In the genomic region with DNA sequence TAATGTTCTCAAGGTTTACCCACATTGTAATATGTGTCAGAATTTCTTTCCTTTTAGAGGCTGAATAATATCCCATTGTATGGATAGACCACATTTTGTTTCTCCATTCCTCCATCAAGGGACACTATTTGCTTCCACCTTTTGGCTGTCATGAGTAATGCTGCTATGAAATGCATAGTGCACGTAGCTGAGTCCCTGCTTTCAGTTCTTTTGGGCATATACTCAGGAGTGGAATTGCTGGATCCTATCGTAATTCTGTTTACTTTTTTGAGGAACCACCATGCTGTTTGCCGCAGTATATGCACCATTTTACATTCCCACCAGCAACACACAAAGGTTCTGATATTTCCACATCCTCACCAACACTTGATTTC, we compare ENCODE assay signal across 19 cellular contexts. TPM values are rescaled to one million over a fixed set of nuclear protein-coding genes. Genes with fewer than 3 reads are reported as not detected.
A peak's percentile ranks its signal among the peaks of the same experiment; 100 is the strongest.
DNase-seq lines count a peak whose midpoint lies in the region; ATAC-seq and TF ChIP-seq lines count a peak whose summit lies in the region.
"Had no signal": no experiment of that assay in that cellular context is flagged by ENCODE, and none has a peak within 500 bp of the region (broad histone marks: within the 10 kb centered on the region; RNA-seq: fewer than 3 reads in every experiment).

No MANE protein-coding gene starts in this region.

- H3K4me3 ChIP-seq in DND-41 (ENCODE audit: low read depth in 1 of 2, low read length in 2 of 2), result no peak overlapping the region
- no peak overlapping the region for H3K4me3 ChIP-seq in astrocyte of the spinal cord (ENCODE audit: low read depth, low read length)
- H3K4me3 ChIP-seq: pancreas had no signal

- H3K27me3 ChIP-seq in DND-41 (ENCODE audit: insufficient read depth, low read length, poor library complexity), result no peaks in the 10 kb centered on the region
- no peaks in the 10 kb centered on the region for H3K27me3 ChIP-seq in CD4-positive, alpha-beta T cell (ENCODE audit: control insufficient read depth, insufficient read depth, low read length)
- H3K27me3 ChIP-seq: pancreas had no signal

- H3K9me3 ChIP-seq in DND-41 (ENCODE audit: insufficient read depth, low read length, severe bottlenecking), result no peaks in the 10 kb centered on the region
- no peaks in the 10 kb centered on the region for H3K9me3 ChIP-seq in CD4-positive, alpha-beta T cell (ENCODE audit: control insufficient read depth, low read length)
- H3K9me3 ChIP-seq: pancreas had no signal

- TF ChIP-seq RAD21 in Ishikawa (IDR thresholded peaks at IDR 0.05; ENCODE audit: low read depth), result peak; percentile 14; the same call in 1 of the 2 replicates

- TF ChIP-seq CTCF in DND-41 (IDR thresholded peaks at IDR 0.05; ENCODE audit: borderline replicate concordance, extremely low read depth, low read length, poor library complexity, severe bottlenecking) (peak; percentile 46), astrocyte of the spinal cord (IDR thresholded peaks at IDR 0.05; ENCODE audit: low read depth, low read length) (peak; percentile 31), glutamatergic neuron (IDR thresholded peaks at IDR 0.05; ENCODE audit: partially characterized antibody, unreplicated experiment) (peak; percentile 14)
- TF ChIP-seq CTCF in CD4-positive, alpha-beta T cell (IDR thresholded peaks at IDR 0.05), result no peak

- intact Hi-C loops in CD4-positive, alpha-beta T cell (cut with DNase I, micrococcal nuclease), result no loop called here

- H3K79me2 ChIP-seq in DND-41 (ENCODE audit: insufficient read depth, low read length), result no peaks in the 10 kb centered on the region

- no peak overlapping the region for H3K27ac Mint-ChIP-seq in glutamatergic neuron (ENCODE audit: unreplicated experiment)
- no peak overlapping the region for H3K27ac Mint-ChIP-seq in CD4-positive, alpha-beta T cell
- H3K27ac Mint-ChIP-seq: activated naive CD8-positive, alpha-beta T cell treated with anti-CD3 and anti-CD28 coated beads, Interleukin-2, amount 10 ng/mL, durations not matched to agents 7 days and 5 days had no signal

- H2AFZ ChIP-seq in DND-41 (ENCODE audit: low read depth, low read length), result no peak overlapping the region

- H3K4me1 Mint-ChIP-seq in glutamatergic neuron (ENCODE audit: low read depth, unreplicated experiment), result peaks cover 10% of the 10 kb centered on the region
- no peaks in the 10 kb centered on the region for H3K4me1 Mint-ChIP-seq in CD4-positive, alpha-beta T cell (ENCODE audit: low read depth)

- CTCF ChIA-PET in CD4-positive, alpha-beta T cell (lab: Charles Lee), result no interaction called here

- no peaks in the 10 kb centered on the region for H3K27me3 Mint-ChIP-seq in glutamatergic neuron (ENCODE audit: unreplicated experiment)
- H3K27me3 Mint-ChIP-seq in CD4-positive, alpha-beta T cell, result no peaks in the 10 kb centered on the region

- ATAC-seq in DND-41 (ENCODE audit: insufficient read depth, low read depth), result no peak
- ATAC-seq in HG03520 (IDR thresholded peaks at IDR 0.05; ENCODE audit: unreplicated experiment), result no peak
- ATAC-seq in CD4-positive, alpha-beta T cell (ENCODE audit: poor library complexity), result no peak
- ATAC-seq: activated T-cell treated with anti-CD3 and anti-CD28 coated beads, Interleukin-2, amount 50 U/mL, for 4 hours; pancreas had no signal

- no peak overlapping the region for H3K27ac ChIP-seq in DND-41 (ENCODE audit: low read length)
- H3K27ac ChIP-seq in CD4-positive, alpha-beta T cell (ENCODE audit: low read depth, low read length), result no peak overlapping the region
- H3K27ac ChIP-seq: epithelial cell of prostate, pancreas had no signal

- no peaks in the 10 kb centered on the region for H3K36me3 Mint-ChIP-seq in glutamatergic neuron (ENCODE audit: unreplicated experiment)
- H3K36me3 Mint-ChIP-seq in CD4-positive, alpha-beta T cell (ENCODE audit: low read depth), result no peaks in the 10 kb centered on the region
- H3K36me3 Mint-ChIP-seq: activated naive CD8-positive, alpha-beta T cell treated with anti-CD3 and anti-CD28 coated beads, Interleukin-2, amount 10 ng/mL, durations not matched to agents 7 days and 5 days had no signal

- POLR2A ChIA-PET in CD4-positive, alpha-beta T cell (lab: Charles Lee), result no interaction called here

- H3K4me2 ChIP-seq in DND-41 (ENCODE audit: insufficient read depth, low read length), result no peak overlapping the region

- DNase-seq in DND-41 (no peak), astrocyte of the spinal cord (ENCODE audit: low read depth, low spot score) (no peak), glutamatergic neuron (no peak), germinal center (ENCODE audit: low spot score) (no peak), hepatic stellate cell (ENCODE audit: low spot score) (no peak)
- DNase-seq in CD4-positive, alpha-beta T cell, result no peak
- DNase-seq: activated CD4-positive, alpha-beta T cell treated with anti-CD3 and anti-CD28 coated beads, Interleukin-2, amount 50 U/mL, for 1 hour; activated naive CD8-positive, alpha-beta T cell treated with anti-CD3 and anti-CD28 coated beads, Interleukin-2, amount 10 ng/mL, durations not matched to agents 7 days and 5 days; activated T-cell treated with anti-CD3 and anti-CD28 coated beads, Interleukin-2, amount 50 U/mL, for 4 hours; GF-D8; NK-92 treated with Interleukin-12 subunit alpha and Interleukin-12 subunit beta, amount 100 ng/mL, for 24 hours; pancreas; SHP77 treated with DMSO at 0.1 percent for 48 hours; stimulated activated CD4-positive, alpha-beta T cell treated with anti-CD3 and anti-CD28 coated beads, Interleukin-12 subunit alpha, Interleukin-12 subunit beta, amount 100 ng/mL, for 4 hours; T-helper 9 cell had no signal

- H3K4me3 Mint-ChIP-seq in glutamatergic neuron (ENCODE audit: unreplicated experiment), result no peak overlapping the region
- no peak overlapping the region for H3K4me3 Mint-ChIP-seq in CD4-positive, alpha-beta T cell
- H3K4me3 Mint-ChIP-seq: activated naive CD8-positive, alpha-beta T cell treated with anti-CD3 and anti-CD28 coated beads, Interleukin-2, amount 10 ng/mL, durations not matched to agents 7 days and 5 days; activated T-cell treated with anti-CD3 and anti-CD28 coated beads, Interleukin-2, amount 50 U/mL, for 4 hours had no signal

- no peaks in the 10 kb centered on the region for H3K4me1 ChIP-seq in DND-41 (ENCODE audit: insufficient read depth, low read length)
- H3K4me1 ChIP-seq: pancreas had no signal

- in situ Hi-C loops in astrocyte of the spinal cord (cut with HindIII; ENCODE audit: low sequenced_read_pairs), result no loop called here

- H3K36me3 ChIP-seq in DND-41 (ENCODE audit: insufficient read depth, low read length), result 0 out of 2 replicates have a peak, but pooled peaks cover 9% of the 10 kb centered on the region

- TF ChIP-seq EP300 in Ishikawa (IDR thresholded peaks at IDR 0.05; ENCODE audit: borderline replicate concordance), result no peak

- H3K9ac ChIP-seq in DND-41 (ENCODE audit: low read depth, low read length), result no peak overlapping the region

- no peaks in the 10 kb centered on the region; the same call in 1 of the 2 replicates for H4K20me1 ChIP-seq in DND-41 (ENCODE audit: insufficient read depth, low read length)

- H3K9me3 Mint-ChIP-seq in glutamatergic neuron (ENCODE audit: unreplicated experiment), result peaks cover 2% of the 10 kb centered on the region
- H3K9me3 Mint-ChIP-seq in CD4-positive, alpha-beta T cell, result no peaks in the 10 kb centered on the region
- H3K9me3 Mint-ChIP-seq: activated naive CD8-positive, alpha-beta T cell treated with anti-CD3 and anti-CD28 coated beads, Interleukin-2, amount 10 ng/mL, durations not matched to agents 7 days and 5 days; activated T-cell treated with anti-CD3 and anti-CD28 coated beads, Interleukin-2, amount 50 U/mL, for 4 hours had no signal

TF ChIP-seq in Ishikawa, 13 proteins besides CTCF, POLR2A, EP300 and RAD21:
- TF ChIP-seq TEAD4 (IDR thresholded peaks at IDR 0.05) (no peak), NFIC (IDR thresholded peaks at IDR 0.05) (no peak), CEBPB (IDR thresholded peaks at IDR 0.05) (no peak), TCF12 (IDR thresholded peaks at IDR 0.05; ENCODE audit: low read depth) (no peak), REST (IDR thresholded peaks at IDR 0.05; ENCODE audit: low read depth) (no peak)
- TF ChIP-seq, protein P1, sequence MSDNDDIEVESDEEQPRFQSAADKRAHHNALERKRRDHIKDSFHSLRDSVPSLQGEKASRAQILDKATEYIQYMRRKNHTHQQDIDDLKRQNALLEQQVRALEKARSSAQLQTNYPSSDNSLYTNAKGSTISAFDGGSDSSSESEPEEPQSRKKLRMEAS (IDR thresholded peaks at IDR 0.05), result no peak

RNA-seq across cellular contexts. Expression of gene PRF1, which starts 60.0 kb away (rescaled TPM):
- 2.6 TPM for total RNA-seq in glutamatergic neuron (ENCODE audit: unreplicated experiment)
- total RNA-seq in CD4-positive, alpha-beta T cell, result 1 to 10 TPM; 7.4 to 9.4 TPM
- total RNA-seq: HT1080 had no signal
